ENCODE assay signal across 24 cellular contexts in the genomic region with DNA sequence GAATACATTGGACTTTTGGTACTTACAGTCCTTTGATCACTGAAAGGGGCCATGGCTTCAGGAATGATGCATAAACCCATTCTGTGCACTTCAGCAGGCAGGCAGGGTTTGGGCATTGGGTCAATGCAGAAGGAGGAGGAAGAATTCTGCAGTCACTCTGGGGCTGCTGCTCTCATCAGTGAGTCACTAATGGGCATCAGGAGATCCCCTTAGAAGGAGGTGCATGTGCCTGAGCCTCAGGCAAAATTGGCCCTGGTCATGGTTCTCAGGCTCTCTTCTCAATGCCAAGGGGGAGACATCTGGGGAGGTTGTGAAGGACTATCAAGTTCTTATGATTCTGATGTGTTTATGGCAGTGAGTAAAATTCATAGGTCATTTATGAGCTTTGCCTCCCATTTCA. TPM values are rescaled to one million over a fixed set of nuclear protein-coding genes. Genes with fewer than 3 reads are reported as not detected.
DNase-seq lines count a peak whose midpoint lies in the region; ATAC-seq, FAIRE-seq and TF ChIP-seq lines count a peak whose summit lies in the region.
"Had no signal": no experiment of that assay in that cellular context is flagged by ENCODE, and none has a peak within 500 bp of the region (broad histone marks: within the 10 kb centered on the region; RNA-seq: fewer than 3 reads in every experiment).

No MANE protein-coding gene starts in this region.

- intact Hi-C loops in left cardiac atrium (cut with DNase I): no loop called here

- ATAC-seq in left cardiac atrium (no peak), HG03025 (IDR thresholded peaks at IDR 0.05; ENCODE audit: low FRiP score, unreplicated experiment) (no peak)
- ATAC-seq: heart left ventricle, right lobe of liver had no signal

- no peak overlapping the region for H3K4me3 Mint-ChIP-seq in HFFc6
- H3K4me3 Mint-ChIP-seq: activated naive CD8-positive, alpha-beta T cell; immature natural killer cell had no signal

- H3K36me3 Mint-ChIP-seq in HFFc6 (ENCODE audit: low read depth): no peaks in the 10 kb centered on the region
- H3K36me3 Mint-ChIP-seq: activated naive CD8-positive, alpha-beta T cell had no signal

- DNase-seq in AG09319 (ENCODE audit: extremely low read depth, low read depth) (peak; percentile 32), HFFc6 (peak; percentile 41), astrocyte of the hippocampus (ENCODE audit: low read depth, low spot score) (peak; percentile 27), foreskin melanocyte (peak; percentile 82), left cardiac atrium (no peak), LoVo (ENCODE audit: low spot score) (no peak), D721Med (ENCODE audit: insufficient read length, low spot score) (no peak)
- DNase-seq: brain microvascular endothelial cell; dorsolateral prefrontal cortex; heart left ventricle; immature natural killer cell; MM.1S; NCI-H1694 treated with DMSO at 0.1 percent for 48 hours; NCI-H2227 treated with DMSO at 0.1 percent for 48 hours; NK-92 treated with Interleukin-12 subunit alpha and Interleukin-12 subunit beta, amount 100 ng/mL, for 24 hours; ovary; right lobe of liver had no signal

- no peak for FAIRE-seq in D721Med (lab: Jason Lieb, UNC)

- no peaks in the 10 kb centered on the region for H3K9me3 Mint-ChIP-seq in HFFc6
- H3K9me3 Mint-ChIP-seq: immature natural killer cell had no signal

- H3K27me3 Mint-ChIP-seq in HFFc6 (ENCODE audit: insufficient read depth): peaks cover 15% of the 10 kb centered on the region
- H3K27me3 Mint-ChIP-seq: activated naive CD8-positive, alpha-beta T cell had no signal

- no peak overlapping the region for H3K27ac Mint-ChIP-seq in HFFc6
- H3K27ac Mint-ChIP-seq: activated naive CD8-positive, alpha-beta T cell; immature natural killer cell had no signal

- peaks cover 10% of the 10 kb centered on the region for H3K4me1 Mint-ChIP-seq in HFFc6 (ENCODE audit: low read depth)
- H3K4me1 Mint-ChIP-seq: immature natural killer cell had no signal

- TF ChIP-seq CTCF in AG09319 (IDR thresholded peaks at IDR 0.05; ENCODE audit: low read depth, low read length): no peak
- TF ChIP-seq CTCF in HFFc6 (IDR thresholded peaks at IDR 0.05): no peak
- no peak for TF ChIP-seq CTCF in D721Med (IDR thresholded peaks at IDR 0.05; ENCODE audit: insufficient read depth, missing control alignments)

RNA-seq across cellular contexts. Expression of a gene that starts 52.0 kb away (rescaled TPM):
- total RNA-seq in HFFc6 (2021; fragmentation: NEBNext Ultra II Directional; extraction: Animal tissue kit (Norgen Biotek cat#: 25700)): not detected
- total RNA-seq in left cardiac atrium: not detected
- total RNA-seq: dorsolateral prefrontal cortex, G401, H4, heart left ventricle, lung microvascular endothelial cell, myocyte, ovary, right lobe of liver, thoracic aorta had no signal

Comparison
In these comparisons a context has a peak if more than half of its experiments do, and no peak if none do; other contexts are left out.
1. DNase-seq: peak in AG09319 (single experiment), HFFc6 (single experiment), astrocyte of the hippocampus (single experiment) and foreskin melanocyte (single experiment); none in left cardiac atrium (single experiment), LoVo (single experiment) and D721Med (single experiment).